Comparison of ENCODE assay signal across 19 cellular contexts in genomic region chr11:33689089-33689488, GRCh38. TPM values are rescaled to one million over a fixed set of nuclear protein-coding genes. Genes with fewer than 3 reads are reported as not detected.
A peak's percentile ranks its signal among the peaks of the same experiment; 100 is the strongest.
DNase-seq lines count a peak whose midpoint lies in the region; ATAC-seq, FAIRE-seq and TF ChIP-seq lines count a peak whose summit lies in the region.
"Had no signal": no experiment of that assay in that cellular context is flagged by ENCODE, and none has a peak within 500 bp of the region (broad histone marks: within the 10 kb centered on the region; RNA-seq: fewer than 3 reads in every experiment).

No MANE protein-coding gene starts in this region.

- H3K4me2 ChIP-seq in SK-N-SH (peak overlapping the region; percentile 65), astrocyte (ENCODE audit: low read length) (peak overlapping the region; percentile 41), keratinocyte (ENCODE audit: control insufficient read depth, extremely low read depth, insufficient read depth, low read depth, low read length) (peak overlapping the region; percentile 65)
- H3K4me2 ChIP-seq: KMS-11 had no signal

- H3K9me2 ChIP-seq in SK-N-SH = no peaks in the 10 kb centered on the region

- H4K20me1 ChIP-seq in SK-N-SH (ENCODE audit: insufficient read depth) (no peaks in the 10 kb centered on the region), astrocyte (ENCODE audit: insufficient read depth, low read length) (no peaks in the 10 kb centered on the region), keratinocyte (ENCODE audit: control insufficient read depth, extremely low read depth, insufficient read depth, low read length) (no peaks in the 10 kb centered on the region)

- WGBS in SK-N-SH (ENCODE audit: low lambda C conversion rate) = 77% methylated on average over 4 of the region's 4 CpGs
- WGBS in upper lobe of left lung, 2 donors = 68 to 89% methylated on average over 2 to 4 of the region's 4 CpGs

- FAIRE-seq in astrocyte (lab: Jason Lieb, UNC) = no peak
- FAIRE-seq in keratinocyte (lab: Jason Lieb, UNC) = peak; percentile 88
- no peak for FAIRE-seq in HTR-8/SVneo (lab: Jason Lieb, UNC)
- FAIRE-seq: frontal cortex, kidney had no signal

- peaks cover 12 to 57% of the 10 kb centered on the region in 2 experiments for H3K4me1 ChIP-seq in SK-N-SH (ENCODE audit: control insufficient read depth in 1 of 2, insufficient read depth in 2 of 2, low read depth in 1 of 2, low read length in 1 of 2)
- H3K4me1 ChIP-seq in astrocyte (ENCODE audit: insufficient read depth, low read length) = peaks cover 47% of the 10 kb centered on the region
- H3K4me1 ChIP-seq in keratinocyte (ENCODE audit: control insufficient read depth, extremely low read depth, insufficient read depth, low read length) = peaks cover 64% of the 10 kb centered on the region
- H3K4me1 ChIP-seq in upper lobe of left lung = peaks cover 36 to 49% (median 37%) of the 10 kb centered on the region in 4 donors

- no peak for TF ChIP-seq POLR2A in upper lobe of left lung (IDR thresholded peaks at IDR 0.05)

- H3K4me3 Mint-ChIP-seq in astrocyte (ENCODE audit: unreplicated experiment) = no peak overlapping the region
- H3K4me3 Mint-ChIP-seq: nephron had no signal

- H3K27ac ChIP-seq in SK-N-SH (ENCODE audit: low read depth in 2 of 2, low read length in 1 of 2) (peak overlapping the region in 1 of 2 experiments; percentile 100; a peak in 2 of 4 replicates), astrocyte (ENCODE audit: low read depth, low read length) (peak overlapping the region; percentile 100), keratinocyte (ENCODE audit: control insufficient read depth, insufficient read depth, low read length) (peak overlapping the region; percentile 99), upper lobe of left lung (peak overlapping the region; percentile 75 to 89 (median 82))
- H3K27ac ChIP-seq: 22Rv1, KMS-11 had no signal

- peaks cover 1% of the 10 kb centered on the region for H3K36me3 Mint-ChIP-seq in astrocyte (ENCODE audit: low read depth, unreplicated experiment)

- no peaks in the 10 kb centered on the region for H3K9me1 ChIP-seq in keratinocyte (ENCODE audit: control insufficient read depth, extremely low read depth, insufficient read depth, low read length)

- TF ChIP-seq CTCF in SK-N-SH (IDR thresholded peaks at IDR 0.05) (no peak), astrocyte (IDR thresholded peaks at IDR 0.05; ENCODE audit: insufficient read depth, low read depth, low read length) (no peak), keratinocyte (optimal IDR thresholded peaks at IDR 0.05 in 1 of 3, IDR thresholded peaks at IDR 0.05 in 1 of 3, conservative IDR thresholded peaks at IDR 0.05 in 1 of 3; ENCODE audit: extremely low read depth in 1 of 3, insufficient read depth in 2 of 3, low read length in 3 of 3) (no peak), upper lobe of left lung (IDR thresholded peaks at IDR 0.05) (no peak)

- H3F3A ChIP-seq in SK-N-SH (replicated peaks; ENCODE audit: insufficient read depth) = peaks cover 55% of the 10 kb centered on the region

- no peaks in the 10 kb centered on the region for H3K27me3 Mint-ChIP-seq in astrocyte (ENCODE audit: low read depth, unreplicated experiment)

- H3K9me3 ChIP-seq in SK-N-SH (no peaks in the 10 kb centered on the region), astrocyte (ENCODE audit: insufficient read depth, low read depth, low read length) (no peaks in the 10 kb centered on the region), keratinocyte (ENCODE audit: control insufficient read depth, low read depth, low read length) (no peaks in the 10 kb centered on the region), upper lobe of left lung (no peaks in the 10 kb centered on the region)
- H3K9me3 ChIP-seq: sigmoid colon had no signal

- peak overlapping the region; percentile 99 for H3K27ac Mint-ChIP-seq in astrocyte (ENCODE audit: unreplicated experiment)

- no peaks in the 10 kb centered on the region for H3K36me3 ChIP-seq in SK-N-SH (replicated peaks in 1 of 2; ENCODE audit: control insufficient read depth in 1 of 2, insufficient read depth in 2 of 2, low read length in 1 of 2)
- no peaks in the 10 kb centered on the region for H3K36me3 ChIP-seq in astrocyte (ENCODE audit: insufficient read depth, low read length)
- no peaks in the 10 kb centered on the region for H3K36me3 ChIP-seq in keratinocyte (ENCODE audit: control insufficient read depth in 2 of 2, extremely low read depth in 1 of 2, insufficient read depth in 2 of 2, low read length in 2 of 2)
- H3K36me3 ChIP-seq in upper lobe of left lung = no peaks in the 10 kb centered on the region
- H3K36me3 ChIP-seq: sigmoid colon had no signal

- DNase-seq in SK-N-SH (no peak), astrocyte (ENCODE audit: low read depth) (no peak), keratinocyte (ENCODE audit: low read depth, low spot score) (peak; percentile 89), upper lobe of left lung (no peak), HTR-8/SVneo (ENCODE audit: insufficient read length, low spot score) (no peak), SHP77 (lab: John Stamatoyannopoulos, UW) (no peak), NCI-H2227 (lab: John Stamatoyannopoulos, UW; ENCODE audit: unreplicated experiment) (no peak)
- DNase-seq: activated CD4-positive, alpha-beta T cell treated with anti-CD3 and anti-CD28 coated beads for 1 hour; COR-L47; kidney; NCI-H1930; sigmoid colon; substantia nigra had no signal

- peaks cover 48% of the 10 kb centered on the region for H3K4me1 Mint-ChIP-seq in astrocyte (ENCODE audit: low read depth, unreplicated experiment)

- TF ChIP-seq RAD21 in SK-N-SH (IDR thresholded peaks at IDR 0.05; ENCODE audit: low read length) = no peak

- H3K4me3 ChIP-seq in SK-N-SH (ENCODE audit: low read depth in 2 of 2, low read length in 1 of 2) (no peak overlapping the region), astrocyte (ENCODE audit: insufficient read depth, low read depth, low read length) (no peak overlapping the region), keratinocyte (ENCODE audit: control insufficient read depth in 2 of 3, extremely low read depth in 1 of 3, insufficient read depth in 2 of 3, low read depth in 1 of 3, low read length in 3 of 3) (peak overlapping the region in 2 of 3 experiments; percentile 30 to 36), upper lobe of left lung (no peak overlapping the region)
- H3K4me3 ChIP-seq: coronary artery, sigmoid colon had no signal

- dilution Hi-C loops in keratinocyte (cut with MboI; ENCODE audit: extremely low pct_ligation_motif_present, low sequenced_read_pairs) = no loop called here

- no peak for TF ChIP-seq EP300 in SK-N-SH (IDR thresholded peaks at IDR 0.05; ENCODE audit: borderline replicate concordance in 1 of 2, low read depth in 1 of 2, low read length in 1 of 2)
- no peak for TF ChIP-seq EP300 in upper lobe of left lung (IDR thresholded peaks at IDR 0.05)

- H3K79me2 ChIP-seq in SK-N-SH (ENCODE audit: insufficient read depth) (no peaks in the 10 kb centered on the region), astrocyte (ENCODE audit: insufficient read depth, low read length) (no peaks in the 10 kb centered on the region), keratinocyte (ENCODE audit: control insufficient read depth, insufficient read depth, low read length) (no peaks in the 10 kb centered on the region)

- CTCF ChIA-PET in SK-N-SH (lab: Yijun Ruan, JAX) = interaction anchor here (1.1 to 14.6 kb wide), 14 partner anchors 12 to 523 kb away, joined by 3 to 185 read pairs (median 5); partner anchors contain the start of gene C11orf91

- H3K9ac ChIP-seq in SK-N-SH = peak overlapping the region; percentile 73; the same call in 1 of the 2 replicates
- H3K9ac ChIP-seq in astrocyte (ENCODE audit: low read length) = peak overlapping the region; percentile 71
- H3K9ac ChIP-seq in keratinocyte (ENCODE audit: control insufficient read depth, extremely low read depth, insufficient read depth, low read length) = peak overlapping the region; percentile 73
- H3K9ac ChIP-seq: KMS-11 had no signal

- POLR2A ChIA-PET in SK-N-SH (lab: Yijun Ruan, JAX) = no interaction called here

- no peak overlapping the region for H2AFZ ChIP-seq in SK-N-SH (ENCODE audit: low read depth)
- H2AFZ ChIP-seq in astrocyte (ENCODE audit: low read depth, low read length) = no peak overlapping the region
- H2AFZ ChIP-seq in keratinocyte (ENCODE audit: control insufficient read depth, low read length) = peak overlapping the region; percentile 28

- no peaks in the 10 kb centered on the region for H3K27me3 ChIP-seq in SK-N-SH (ENCODE audit: insufficient read depth)
- no peaks in the 10 kb centered on the region for H3K27me3 ChIP-seq in astrocyte (ENCODE audit: insufficient read depth, low read length)
- no peaks in the 10 kb centered on the region for H3K27me3 ChIP-seq in keratinocyte (ENCODE audit: control insufficient read depth, extremely low read depth, insufficient read depth, low read length)
- H3K27me3 ChIP-seq in upper lobe of left lung = no peaks in the 10 kb centered on the region
- H3K27me3 ChIP-seq: sigmoid colon had no signal

- ATAC-seq in SK-N-SH treated with all-trans-retinoic acid at 6 μM for 48 hours (no peak), upper lobe of left lung (ENCODE audit: low FRiP score in 2 of 2) (no peak)

- H3K9me3 Mint-ChIP-seq in astrocyte (ENCODE audit: unreplicated experiment) = no peaks in the 10 kb centered on the region
- H3K9me3 Mint-ChIP-seq: nephron had no signal

RNA-seq across cellular contexts. Expression of gene C11orf91, which starts 11.5 kb away (rescaled TPM):
- polyA plus RNA-seq in SK-N-SH (2012; rRNA removed) (0.10 and 0.15 TPM in 2 replicates), keratinocyte (0.10 to 0.16 TPM (median 0.10 TPM) in 3 replicates)
- 0.12 and 0.14 TPM in 2 replicates for polyA plus RNA-seq in SK-N-SH (2012; cell fraction: cytosol; rRNA removed)
- polyA plus RNA-seq in SK-N-SH (2012; cell fraction: nucleus; rRNA removed) = 0.14 and 0.45 TPM in 2 replicates
- total RNA-seq in astrocyte (not detected in 2 replicates), upper lobe of left lung (1 to 10 TPM in 1 of 6 donors, under 1 TPM in 1, not detected in 4; 0.77 to 1.3 TPM)
- polyA plus RNA-seq in keratinocyte (2011; ENCODE audit: low read depth) = not detected
- not detected in 2 replicates for polyA plus RNA-seq in keratinocyte (2011; cell fraction: cytosol; rRNA removed)
- polyA plus RNA-seq in keratinocyte (2011; cell fraction: nucleus; rRNA removed) = 0.36 TPM in 1 of 2 replicates, not detected in the other
- 0.18 TPM in 1 of 2 replicates, not detected in the other for polyA plus RNA-seq in keratinocyte (2012; ENCODE audit: low replicate concordance)
- not detected in 3 replicates for polyA minus RNA-seq in keratinocyte
- polyA minus RNA-seq in keratinocyte (2011; cell fraction: cytosol; rRNA and poly(A)+ RNA removed) = not detected
- 1.2 TPM in 1 of 2 replicates, not detected in the other for polyA minus RNA-seq in keratinocyte (2011; cell fraction: nucleus; rRNA and poly(A)+ RNA removed)
- total RNA-seq: frontal cortex, kidney, sigmoid colon had no signal
- polyA plus RNA-seq: sigmoid colon had no signal

RNA-seq across cellular contexts. Expression of gene CD59, which starts 47.1 kb away (rescaled TPM):
- polyA plus RNA-seq in SK-N-SH (2012; rRNA removed) = 616 and 849 TPM in 2 replicates
- polyA plus RNA-seq in SK-N-SH (2012; cell fraction: cytosol; rRNA removed) = 705 and 770 TPM in 2 replicates
- polyA plus RNA-seq in SK-N-SH (2012; cell fraction: nucleus; rRNA removed) = 216 and 380 TPM in 2 replicates
- 587 and 662 TPM in 2 replicates for total RNA-seq in astrocyte
- polyA plus RNA-seq in keratinocyte = 1,349 to 1,804 TPM (median 1,403 TPM) in 3 replicates
- polyA plus RNA-seq in keratinocyte (2011; ENCODE audit: low read depth) = 138 TPM
- polyA plus RNA-seq in keratinocyte (2011; cell fraction: cytosol; rRNA removed) = 1,041 and 1,596 TPM in 2 replicates
- polyA plus RNA-seq in keratinocyte (2011; cell fraction: nucleus; rRNA removed) = 1,467 and 1,504 TPM in 2 replicates
- 746 and 1,053 TPM in 2 replicates for polyA plus RNA-seq in keratinocyte (2012; ENCODE audit: low replicate concordance)
- polyA minus RNA-seq in keratinocyte = 691 to 1,393 TPM (median 1,095 TPM) in 3 replicates
- polyA minus RNA-seq in keratinocyte (2011; cell fraction: cytosol; rRNA and poly(A)+ RNA removed) = 314 TPM
- 626 and 1,149 TPM in 2 replicates for polyA minus RNA-seq in keratinocyte (2011; cell fraction: nucleus; rRNA and poly(A)+ RNA removed)
- total RNA-seq in upper lobe of left lung = 100 to 1,000 TPM in 5 of 6 donors, 10 to 100 TPM in 1; 57.6 to 914 (median 315) TPM

Comparison
In these comparisons a context has a peak if more than half of its experiments do, and no peak if none do; other contexts are left out.
1. H3K4me3 ChIP-seq: peak in keratinocyte (2 of 3); none in SK-N-SH (0 of 2), astrocyte (single experiment) and upper lobe of left lung (0 of 4).
2. Peak in every context shown above with its lines, with median percentiles within 50 percentile points of each other: H3K4me2 ChIP-seq and H3K9ac ChIP-seq.